In genomic region chr5:38124321-38124720, GRCh38 we compare ENCODE assay signal across 20 cellular contexts.
"Had no signal": no experiment of that assay in that cellular context is flagged by ENCODE, and none has a peak within 500 bp of the region (broad histone marks: within the 10 kb centered on the region; RNA-seq: fewer than 3 reads in every experiment).

No MANE protein-coding gene starts in this region.

- H3K4me1 ChIP-seq: colonic mucosa, esophagus squamous epithelium, heart left ventricle, left lung, lower lobe of right lung had no signal

- H3K4me3 ChIP-seq: colonic mucosa, esophagus squamous epithelium, gastroesophageal sphincter, heart left ventricle, hepatocyte, left lung, lower lobe of right lung had no signal

- H3K27me3 Mint-ChIP-seq: dendritic cell treated with granulocyte-macrophage colony-stimulating factor and Interleukin-4, amounts not matched to agents 40 ng/mL and 50 ng/mL, for 4 days; effector memory CD8-positive, alpha-beta T cell had no signal

- H3K27ac ChIP-seq: colonic mucosa, esophagus squamous epithelium, gastroesophageal sphincter, heart left ventricle, hepatocyte, left lung, lower lobe of right lung had no signal

- H3K36me3 ChIP-seq: colonic mucosa, esophagus squamous epithelium, gastroesophageal sphincter, heart left ventricle, left lung, lower lobe of right lung had no signal

- H3K4me2 ChIP-seq: hepatocyte had no signal

- H3K9me3 Mint-ChIP-seq: dendritic cell treated with granulocyte-macrophage colony-stimulating factor and Interleukin-4, amounts not matched to agents 40 ng/mL and 50 ng/mL, for 4 days had no signal

- H3K27me3 ChIP-seq: colonic mucosa, esophagus squamous epithelium, gastroesophageal sphincter, heart left ventricle, hepatocyte, left lung had no signal

- ATAC-seq: effector memory CD8-positive, alpha-beta T cell; gastroesophageal sphincter; heart left ventricle; left cardiac atrium; left lung; left ventricle myocardium superior; lower lobe of right lung; naive thymus-derived CD4-positive, alpha-beta T cell; natural killer cell had no signal

- H3K79me2 ChIP-seq: hepatocyte had no signal

- H3K36me3 Mint-ChIP-seq: immature natural killer cell had no signal

- H3K27ac Mint-ChIP-seq: dendritic cell treated with granulocyte-macrophage colony-stimulating factor and Interleukin-4, amounts not matched to agents 40 ng/mL and 50 ng/mL, for 4 days; effector memory CD8-positive, alpha-beta T cell; immature natural killer cell; naive thymus-derived CD4-positive, alpha-beta T cell; natural killer cell had no signal

- H3K4me3 Mint-ChIP-seq: dendritic cell treated with granulocyte-macrophage colony-stimulating factor and Interleukin-4, amounts not matched to agents 40 ng/mL and 50 ng/mL, for 4 days; effector memory CD8-positive, alpha-beta T cell; immature natural killer cell; naive thymus-derived CD4-positive, alpha-beta T cell; natural killer cell had no signal

- DNase-seq: colonic mucosa; cortex of kidney; effector CD8-positive, alpha-beta T cell; effector memory CD8-positive, alpha-beta T cell; esophagus squamous epithelium; foreskin fibroblast; heart left ventricle; hypothalamus; immature natural killer cell; left cardiac atrium; left lung; left ventricle myocardium superior; lower lobe of right lung; mesenchymal stem cell; midbrain; naive thymus-derived CD4-positive, alpha-beta T cell; natural killer cell had no signal
